18 cellular contexts compared by ENCODE assay signal in the genomic region with DNA sequence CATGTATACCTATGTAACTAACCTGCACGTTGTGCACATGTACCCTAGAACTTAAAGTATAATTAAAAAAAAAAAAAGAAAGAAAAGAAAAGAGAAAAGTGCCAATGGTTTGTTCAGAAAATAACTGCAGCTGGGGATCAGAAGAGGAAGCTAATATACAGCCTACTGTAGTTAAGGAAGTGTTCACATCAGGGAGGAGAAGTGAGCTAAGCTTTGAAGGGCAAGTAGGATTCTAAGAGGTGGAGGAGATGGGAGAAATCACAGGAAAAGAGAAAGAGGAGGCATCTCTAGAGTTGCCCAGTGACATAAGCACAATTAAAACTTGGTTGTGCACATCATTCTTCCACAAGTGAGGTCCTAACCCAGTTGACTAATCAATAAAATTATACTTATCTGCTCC.
"Had no signal": no experiment of that assay in that cellular context is flagged by ENCODE, and none has a peak within 500 bp of the region (broad histone marks: within the 10 kb centered on the region; RNA-seq: fewer than 3 reads in every experiment).

No MANE protein-coding gene starts in this region.

- H3K27ac ChIP-seq: cardiac muscle cell, dorsolateral prefrontal cortex, left lung, tibial nerve, uterus had no signal

- H3K27me3 Mint-ChIP-seq: activated CD4-positive, alpha-beta T cell treated with anti-CD3 and anti-CD28 coated beads for 36 hours had no signal

- H3K36me3 ChIP-seq: cardiac muscle cell, left lung, tibial nerve, uterus had no signal

- H3K4me1 ChIP-seq: uterus had no signal

- DNase-seq: activated CD4-positive, alpha-beta T cell treated with anti-CD3 and anti-CD28 coated beads for 36 hours; activated CD4-positive, alpha-beta T cell treated with anti-CD3 and anti-CD28 coated beads, Interleukin-2, amount 50 U/mL, for 48 hours; activated naive CD4-positive, alpha-beta T cell; activated naive CD8-positive, alpha-beta T cell treated with anti-CD3 and anti-CD28 coated beads, Interleukin-2, amount 10 ng/mL, durations not matched to agents 7 days and 5 days; amygdala; dorsolateral prefrontal cortex; endodermal cell; foreskin fibroblast; head of caudate nucleus; left lung; stimulated activated CD4-positive, alpha-beta T cell treated with anti-CD3 and anti-CD28 coated beads, Interleukin-1b, Interleukin-23, amount 100 ng/mL, for 48 hours; T1000; uterus had no signal

- H3K4me3 ChIP-seq: cardiac muscle cell, dorsolateral prefrontal cortex, left lung, tibial nerve, uterus had no signal

- H3K27ac Mint-ChIP-seq: activated CD4-positive, alpha-beta T cell treated with anti-CD3 and anti-CD28 coated beads for 36 hours; activated naive CD8-positive, alpha-beta T cell treated with anti-CD3 and anti-CD28 coated beads, Interleukin-2, amount 10 ng/mL, durations not matched to agents 7 days and 5 days; endodermal cell; progenitor cell of endocrine pancreas; stimulated activated naive CD8-positive, alpha-beta T cell treated with anti-CD3 and anti-CD28 coated beads, Interleukin-15, Interleukin-2, amounts not matched to agents 100 ng/mL and 50 ng/mL, for 24 hours had no signal

- H3K27me3 ChIP-seq: cardiac muscle cell, dorsolateral prefrontal cortex, left lung, tibial nerve, uterus had no signal

- H3K4me3 Mint-ChIP-seq: activated CD4-positive, alpha-beta T cell treated with anti-CD3 and anti-CD28 coated beads for 36 hours; activated naive CD8-positive, alpha-beta T cell treated with anti-CD3 and anti-CD28 coated beads, Interleukin-2, amount 10 ng/mL, durations not matched to agents 7 days and 5 days; activated T-helper 17 cell treated with anti-CD3 and anti-CD28 coated beads, Interleukin-2, amount 50 U/mL, for 72 hours; endodermal cell; stimulated activated naive CD8-positive, alpha-beta T cell treated with anti-CD3 and anti-CD28 coated beads, Interleukin-15, Interleukin-2, amounts not matched to agents 100 ng/mL and 50 ng/mL, for 24 hours had no signal

- H3K9me3 ChIP-seq: left lung, tibial nerve, uterus had no signal

- H3K9me3 Mint-ChIP-seq: activated T-helper 17 cell treated with anti-CD3 and anti-CD28 coated beads, Interleukin-2, amount 50 U/mL, for 72 hours; endodermal cell; stimulated activated naive CD8-positive, alpha-beta T cell treated with anti-CD3 and anti-CD28 coated beads, Interleukin-15, Interleukin-2, amounts not matched to agents 100 ng/mL and 50 ng/mL, for 24 hours had no signal
